ENCODE assay signal across 10 cellular contexts in the genomic region with DNA sequence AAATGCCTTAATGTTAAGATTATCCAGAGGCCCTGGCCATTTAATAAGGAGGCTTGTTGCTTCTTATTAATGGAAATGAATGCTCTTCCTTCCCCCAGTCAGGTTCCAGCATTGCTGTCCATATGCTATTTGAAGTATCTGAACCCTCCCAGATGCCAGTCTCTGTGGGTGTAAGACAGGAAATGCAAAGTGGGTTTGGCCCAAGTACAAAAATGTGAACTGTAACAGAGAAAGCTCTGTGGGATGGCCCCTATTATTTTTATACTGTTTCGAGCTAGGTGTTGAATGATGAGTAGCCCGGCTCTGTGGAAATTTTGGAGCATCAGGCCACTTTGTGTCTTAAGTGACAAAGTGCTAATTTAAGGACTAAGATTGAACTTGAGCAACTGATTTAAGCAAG.
DNase-seq lines count a peak whose midpoint lies in the region; ATAC-seq and TF ChIP-seq lines count a peak whose summit lies in the region.
"Had no signal": no experiment of that assay in that cellular context is flagged by ENCODE, and none has a peak within 500 bp of the region (broad histone marks: within the 10 kb centered on the region; RNA-seq: fewer than 3 reads in every experiment).

No MANE protein-coding gene starts in this region.

- intact Hi-C loops in Calu3 (cut with micrococcal nuclease; ENCODE audit: unreplicated experiment), result no loop called here
- intact Hi-C loops in naive thymus-derived CD4-positive, alpha-beta T cell (cut with micrococcal nuclease), result loop anchor here in 1 of 2 donors (2.0 kb wide), 1 partner anchor 24 kb away; no protein-coding TSS in a partner anchor

- H3K9me3 Mint-ChIP-seq in Calu3 (ENCODE audit: low read depth, unreplicated experiment), result peaks cover 6% of the 10 kb centered on the region
- peaks cover 0 to 7% (median 0%) of the 10 kb centered on the region in 11 donors for H3K9me3 Mint-ChIP-seq in naive thymus-derived CD4-positive, alpha-beta T cell

- no TSS peak for BruUV-seq in Calu3 (replicated peaks; lab: Mats Ljungman, UMichigan)

- H3K27ac Mint-ChIP-seq in Calu3 (ENCODE audit: unreplicated experiment), result no peak overlapping the region
- peak overlapping the region in 7 of 9 donors; percentile 17 to 77 (median 53) for H3K27ac Mint-ChIP-seq in naive thymus-derived CD4-positive, alpha-beta T cell

- TF ChIP-seq CTCF in Calu3 (IDR thresholded peaks at IDR 0.05; ENCODE audit: unreplicated experiment) (no peak), KMS-11 (conservative IDR thresholded peaks at IDR 0.05; ENCODE audit: low read depth, low read length) (no peak), astrocyte of the cerebellum (IDR thresholded peaks at IDR 0.05; ENCODE audit: low read depth, low read length, missing control alignments) (no peak)

- peak overlapping the region; percentile 13; the same call in 1 of the 2 replicates for H3K4me2 ChIP-seq in KMS-11

- DNase-seq in Calu3 (peak; percentile 14), astrocyte of the cerebellum (ENCODE audit: low read depth) (peak; percentile 9), cerebellar nuclear complex (lab: John Stamatoyannopoulos, UW) (no peak), caudate nucleus (lab: John Stamatoyannopoulos, UW) (no peak)
- DNase-seq in naive thymus-derived CD4-positive, alpha-beta T cell, result peak in 5 of 9 donors; percentile 21 to 39 (median 33)
- no peak for DNase-seq in stimulated activated CD4-positive, alpha-beta T cell treated with anti-CD3 and anti-CD28 coated beads, Interleukin-2, amount 100 ng/mL, for 48 hours
- no peak for DNase-seq in stimulated activated CD4-positive, alpha-beta T cell treated with anti-CD3 and anti-CD28 coated beads, Interleukin-4, amount 100 ng/mL, for 4 hours
- DNase-seq: activated T-cell treated with anti-CD3 and anti-CD28 coated beads for 4 hours; stimulated activated CD4-positive, alpha-beta T cell treated with anti-CD3 and anti-CD28 coated beads, Interleukin-2, amount 100 ng/mL, for 24 hours had no signal

- no peaks in the 10 kb centered on the region for H3K27me3 Mint-ChIP-seq in Calu3 (ENCODE audit: unreplicated experiment)
- peaks cover 0 to 5% (median 0%) of the 10 kb centered on the region in 5 donors for H3K27me3 Mint-ChIP-seq in naive thymus-derived CD4-positive, alpha-beta T cell

- no peaks in the 10 kb centered on the region for H3K36me3 ChIP-seq in KMS-11 (ENCODE audit: insufficient read depth)
- no peaks in the 10 kb centered on the region for H3K36me3 ChIP-seq in naive thymus-derived CD4-positive, alpha-beta T cell (ENCODE audit: control insufficient read depth in 2 of 3, insufficient read depth in 3 of 3, low read length in 3 of 3)

- no peak overlapping the region for H3K4me3 Mint-ChIP-seq in Calu3 (ENCODE audit: low read depth, unreplicated experiment)
- peak overlapping the region in 9 of 10 donors; percentile 10 to 82 (median 74) for H3K4me3 Mint-ChIP-seq in naive thymus-derived CD4-positive, alpha-beta T cell

- ATAC-seq in naive thymus-derived CD4-positive, alpha-beta T cell, result peak; percentile 67

- H3K36me3 Mint-ChIP-seq in Calu3 (ENCODE audit: insufficient read depth, unreplicated experiment), result no peaks in the 10 kb centered on the region
- peaks cover 0 to 4% (median 0%) of the 10 kb centered on the region in 5 donors for H3K36me3 Mint-ChIP-seq in naive thymus-derived CD4-positive, alpha-beta T cell

- H3K4me1 Mint-ChIP-seq in Calu3 (ENCODE audit: low read depth, unreplicated experiment), result peaks cover 29% of the 10 kb centered on the region
- peaks cover 44 to 83% (median 76%) of the 10 kb centered on the region in 7 donors for H3K4me1 Mint-ChIP-seq in naive thymus-derived CD4-positive, alpha-beta T cell

- no peak overlapping the region for H3K27ac ChIP-seq in KMS-11
- H3K27ac ChIP-seq in naive thymus-derived CD4-positive, alpha-beta T cell (ENCODE audit: low read depth, low read length), result no peak overlapping the region
- H3K27ac ChIP-seq in caudate nucleus (ENCODE audit: low read depth, low read length), result no peak overlapping the region

- H4K20me1 ChIP-seq in KMS-11 (ENCODE audit: insufficient read depth), result no peaks in the 10 kb centered on the region

- H2AFZ ChIP-seq in KMS-11 (ENCODE audit: low read depth), result no peak overlapping the region

- H3K4me3 ChIP-seq in KMS-11 (IDR thresholded peaks at IDR 0.05; ENCODE audit: insufficient read depth, low read depth, low read length) (no peak overlapping the region), astrocyte of the cerebellum (ENCODE audit: low read depth, low read length) (no peak overlapping the region)
- peak overlapping the region; percentile 28 for H3K4me3 ChIP-seq in naive thymus-derived CD4-positive, alpha-beta T cell (ENCODE audit: low read length)

- no peak overlapping the region for H3K9ac ChIP-seq in KMS-11

- no peaks in the 10 kb centered on the region for H3K27me3 ChIP-seq in KMS-11 (ENCODE audit: insufficient read depth, low read depth)
- no peaks in the 10 kb centered on the region for H3K27me3 ChIP-seq in naive thymus-derived CD4-positive, alpha-beta T cell (ENCODE audit: control insufficient read depth in 2 of 2, insufficient read depth in 2 of 2, low read length in 2 of 2)

- H3K9me3 ChIP-seq in naive thymus-derived CD4-positive, alpha-beta T cell (ENCODE audit: control insufficient read depth in 2 of 3, low read length in 3 of 3), result no peaks in the 10 kb centered on the region

- POLR2A ChIA-PET in naive thymus-derived CD4-positive, alpha-beta T cell (lab: Charles Lee), result interaction anchor here (0.5 to 2.6 kb wide), 8 partner anchors 10 to 173 kb away, joined by 3 to 12 read pairs (median 4); no protein-coding TSS in a partner anchor

- H3K4me1 ChIP-seq in KMS-11 (ENCODE audit: low read depth, poor library complexity, severe bottlenecking), result peaks cover 15% of the 10 kb centered on the region
- H3K4me1 ChIP-seq in naive thymus-derived CD4-positive, alpha-beta T cell (ENCODE audit: control insufficient read depth in 2 of 2, insufficient read depth in 2 of 2, low read length in 2 of 2), result peaks cover 45 to 64% of the 10 kb centered on the region in 2 donors

- in situ Hi-C loops in astrocyte of the cerebellum (cut with HindIII; ENCODE audit: low sequenced_read_pairs), result no loop called here

- no peaks in the 10 kb centered on the region for H3K79me2 ChIP-seq in KMS-11 (ENCODE audit: insufficient read depth, low read depth)

- CTCF ChIA-PET in Calu3 (lab: Charles Lee), result interaction anchor here (0.6 to 1.0 kb wide), 2 partner anchors 134 to 427 kb away, joined by 3 to 4 read pairs; no protein-coding TSS in a partner anchor
- CTCF ChIA-PET in naive thymus-derived CD4-positive, alpha-beta T cell (lab: Charles Lee), result interaction anchor here (0.7 to 1.5 kb wide), 4 partner anchors 11 to 99 kb away, joined by 3 to 5 read pairs (median 3); no protein-coding TSS in a partner anchor

Comparison
In these comparisons a context has a peak if more than half of its experiments do, and no peak if none do; other contexts are left out.
1. DNase-seq: peak in Calu3 (single experiment), astrocyte of the cerebellum (single experiment) and naive thymus-derived CD4-positive, alpha-beta T cell (5 of 9); none in stimulated activated CD4-positive, alpha-beta T cell treated with anti-CD3 and anti-CD28 coated beads, Interleukin-2, amount 100 ng/mL, for 48 hours (0 of 2), cerebellar nuclear complex (0 of 2), stimulated activated CD4-positive, alpha-beta T cell treated with anti-CD3 and anti-CD28 coated beads, Interleukin-4, amount 100 ng/mL, for 4 hours (0 of 2) and caudate nucleus (0 of 61).